In genomic region chr18:9135912-9136314, GRCh38 we compare ENCODE assay signal across 8 cellular contexts. TPM values are rescaled to one million over a fixed set of nuclear protein-coding genes. Genes with fewer than 3 reads are reported as not detected.
DNase-seq lines count a peak whose midpoint lies in the region; ATAC-seq and TF ChIP-seq lines count a peak whose summit lies in the region.

No MANE protein-coding gene starts in this region.

- H3K27me3 Mint-ChIP-seq in neural progenitor cell (ENCODE audit: insufficient read depth, low read depth) = peaks cover 5% of the 10 kb centered on the region

- H3K4me1 ChIP-seq in neural progenitor cell = peaks cover 13% of the 10 kb centered on the region

- H3K79me2 ChIP-seq in neural progenitor cell (ENCODE audit: low read depth) = peaks cover 46% of the 10 kb centered on the region

- no peaks in the 10 kb centered on the region for H3K9me3 Mint-ChIP-seq in neural progenitor cell

- peak overlapping the region; percentile 94 for H3K27ac Mint-ChIP-seq in neural progenitor cell

- H3K36me3 Mint-ChIP-seq in neural progenitor cell = peaks cover 7% of the 10 kb centered on the region

- no peaks in the 10 kb centered on the region for H3K27me3 ChIP-seq in neural progenitor cell

- H3K4me1 Mint-ChIP-seq in neural progenitor cell = peaks cover 36% of the 10 kb centered on the region

- peak; percentile 16 for ATAC-seq in HG02588 (IDR thresholded peaks at IDR 0.05; ENCODE audit: unreplicated experiment)

- H3K4me3 Mint-ChIP-seq in neural progenitor cell = peak overlapping the region; percentile 96

- no peak overlapping the region for H3K9ac ChIP-seq in neural progenitor cell

- peak overlapping the region; percentile 75 for H2AFZ ChIP-seq in neural progenitor cell (replicated peaks)

- peaks cover 9% of the 10 kb centered on the region for H3K36me3 ChIP-seq in neural progenitor cell

- H3F3A ChIP-seq in neural progenitor cell (ENCODE audit: low read depth) = peaks cover 53% of the 10 kb centered on the region

- peak overlapping the region; percentile 80 for H3K4me2 ChIP-seq in neural progenitor cell

- TF ChIP-seq CTCF in VCaP (conservative IDR thresholded peaks at IDR 0.05) (no peak), fibroblast of the aortic adventitia (IDR thresholded peaks at IDR 0.05; ENCODE audit: insufficient read depth, low read length) (no peak), neural progenitor cell (IDR thresholded peaks at IDR 0.05) (no peak)

- no peaks in the 10 kb centered on the region for H3K9me3 ChIP-seq in neural progenitor cell (ENCODE audit: low read depth)

- peak; percentile 61 for DNase-seq in activated gamma-delta T cell (lab: John Stamatoyannopoulos, UW)
- no peak for DNase-seq in activated gamma-delta T cell treated with Interleukin-2 at 50 U/mL for 16 hours
- DNase-seq in NCI-H1092 treated with DMSO at 0.1 percent for 48 hours (lab: John Stamatoyannopoulos, UW) = peak; percentile 66
- peak; percentile 28 for DNase-seq in fibroblast of the aortic adventitia (ENCODE audit: low read depth)
- peak; percentile 71 for DNase-seq in neural progenitor cell (ENCODE audit: low spot score)
- DNase-seq in HPDE6-E6E7 (ENCODE audit: extremely low spot score) = no peak

- peak overlapping the region; percentile 82 for H3K4me3 ChIP-seq in fibroblast of the aortic adventitia (ENCODE audit: low read depth, low read length)
- peak overlapping the region; percentile 95 for H3K4me3 ChIP-seq in neural progenitor cell

- peak overlapping the region; percentile 92 for H3K27ac ChIP-seq in VCaP
- H3K27ac ChIP-seq in neural progenitor cell = no peak overlapping the region

- peaks cover 44% of the 10 kb centered on the region for H4K20me1 ChIP-seq in neural progenitor cell (ENCODE audit: low read depth)

RNA-seq across cellular contexts. Expression of gene ANKRD12, which starts 0.7 kb away (rescaled TPM):
- total RNA-seq in fibroblast of the aortic adventitia (ENCODE audit: low replicate concordance) (35.3 and 66.2 TPM in 2 replicates), neural progenitor cell (ENCODE audit: low replicate concordance) (26.8 and 38.2 TPM in 2 replicates)

RNA-seq across cellular contexts. Expression of gene NDUFV2, which starts 33.4 kb away (rescaled TPM):
- total RNA-seq in fibroblast of the aortic adventitia (ENCODE audit: low replicate concordance) (135 and 137 TPM in 2 replicates), neural progenitor cell (ENCODE audit: low replicate concordance) (140 and 228 TPM in 2 replicates)

Comparison
In these comparisons a context has a peak if more than half of its experiments do, and no peak if none do; other contexts are left out.
1. DNase-seq: peak in activated gamma-delta T cell (single experiment), NCI-H1092 treated with DMSO at 0.1 percent for 48 hours (single experiment), fibroblast of the aortic adventitia (single experiment) and neural progenitor cell (single experiment); none in activated gamma-delta T cell treated with Interleukin-2 at 50 U/mL for 16 hours (single experiment) and HPDE6-E6E7 (single experiment).